8 cellular contexts compared by ENCODE assay signal in genomic region chr11:113875414-113876073, GRCh38. TPM values are rescaled to one million over a fixed set of nuclear protein-coding genes. Genes with fewer than 3 reads are reported as not detected.
DNase-seq lines count a peak whose midpoint lies in the region; ATAC-seq and TF ChIP-seq lines count a peak whose summit lies in the region.

Gene USP28, minus strand, starts transcription at chr11:113875572. Its CDS starts 71 bp downstream, at chr11:113875501.

- H2AFZ ChIP-seq in OCI-LY3 (ENCODE audit: low read depth, low read length): peak within 1 kb of the TSS; percentile 85

- TF ChIP-seq CTCF in OCI-LY3 (IDR thresholded peaks at IDR 0.05; ENCODE audit: low read depth, low read length): no peak

- H3K4me3 ChIP-seq in HUES64 (ENCODE audit: low read length): peak within 1 kb of the TSS; percentile 97
- H3K4me3 ChIP-seq in OCI-LY3 (ENCODE audit: low read length): peak within 1 kb of the TSS; percentile 95
- H3K4me3 ChIP-seq in mononuclear cell (ENCODE audit: low read length): peak within 1 kb of the TSS; percentile 85

- H3K4me2 ChIP-seq in OCI-LY3 (ENCODE audit: low read length): peak within 1 kb of the TSS; percentile 93

- H3K27me3 ChIP-seq in HUES64 (ENCODE audit: insufficient read depth, low read length) (no peaks in the 10 kb centered on the region), OCI-LY3 (ENCODE audit: low read depth, low read length) (no peaks in the 10 kb centered on the region), mononuclear cell (ENCODE audit: insufficient read depth, low read length) (no peaks in the 10 kb centered on the region)

- WGBS in HUES64: under 1% methylated on average over 74 of the region's 74 CpGs

- DNase-seq in DMS 273 (lab: John Stamatoyannopoulos, UW; ENCODE audit: unreplicated experiment) (peak; percentile 95), activated T-cell treated with anti-CD3 and anti-CD28 coated beads for 24 hours (ENCODE audit: low read depth) (peak; percentile 73), epidermal melanocyte (ENCODE audit: insufficient read length, low spot score) (peak; percentile 97)
- DNase-seq in stimulated activated CD8-positive, alpha-beta memory T cell treated with anti-CD3 and anti-CD28 coated beads, Interleukin-2, amount 100 ng/mL, for 48 hours (ENCODE audit: low read depth in 2 of 2): peak; percentile 80 to 84

- H3K4me1 ChIP-seq in HUES64 (ENCODE audit: insufficient read depth, low read length) (peaks cover 30% of the 10 kb centered on the region), OCI-LY3 (ENCODE audit: low read length) (peaks cover 17% of the 10 kb centered on the region), mononuclear cell (ENCODE audit: insufficient read depth, low read length) (peaks cover 34% of the 10 kb centered on the region)

- ATAC-seq in GM21515 (IDR thresholded peaks at IDR 0.05; ENCODE audit: unreplicated experiment): peak; percentile 85

- H3K36me3 ChIP-seq in HUES64 (ENCODE audit: insufficient read depth, low read length) (peaks cover 22% of the 10 kb centered on the region), OCI-LY3 (replicated peaks; ENCODE audit: low read depth, low read length) (peaks cover 10% of the 10 kb centered on the region)

- peak within 1 kb of the TSS; percentile 93 for H3K27ac ChIP-seq in HUES64 (ENCODE audit: low read depth, low read length)
- H3K27ac ChIP-seq in OCI-LY3 (ENCODE audit: low read length): peak within 1 kb of the TSS; percentile 46

- H3K79me2 ChIP-seq in OCI-LY3 (ENCODE audit: low read length): peaks cover 32% of the 10 kb centered on the region

- H3K9ac ChIP-seq in HUES64 (ENCODE audit: low read depth, low read length): peak within 1 kb of the TSS; percentile 87
- peak within 1 kb of the TSS; percentile 80 for H3K9ac ChIP-seq in OCI-LY3 (ENCODE audit: low read length)

- H3K9me3 ChIP-seq in HUES64 (ENCODE audit: insufficient read depth, low read depth, low read length): no peaks in the 10 kb centered on the region
- no peaks in the 10 kb centered on the region for H3K9me3 ChIP-seq in OCI-LY3 (ENCODE audit: insufficient read depth, low read length)
- H3K9me3 ChIP-seq in mononuclear cell (ENCODE audit: low read depth, low read length): no peaks in the 10 kb centered on the region

- peaks cover 10% of the 10 kb centered on the region; the same call in 1 of the 2 replicates for H4K20me1 ChIP-seq in OCI-LY3 (ENCODE audit: insufficient read depth, low read length)

RNA-seq across cellular contexts. Expression of gene USP28, which starts in this region (rescaled TPM):
- 56.4 TPM for polyA plus RNA-seq in HUES64 (2013, experiment 1 of 2)
- polyA plus RNA-seq in HUES64 (2013, experiment 2 of 2): 59.0 TPM
- total RNA-seq in mononuclear cell: 17.0 TPM

Comparison
In these comparisons a context has a peak if more than half of its experiments do, and no peak if none do; other contexts are left out.
1. Peak in every context shown above with its lines: DNase-seq, ATAC-seq, H3K4me3 ChIP-seq and H3K27ac ChIP-seq.